Comparison of ENCODE assay signal across 1 cellular context in the genomic region with DNA sequence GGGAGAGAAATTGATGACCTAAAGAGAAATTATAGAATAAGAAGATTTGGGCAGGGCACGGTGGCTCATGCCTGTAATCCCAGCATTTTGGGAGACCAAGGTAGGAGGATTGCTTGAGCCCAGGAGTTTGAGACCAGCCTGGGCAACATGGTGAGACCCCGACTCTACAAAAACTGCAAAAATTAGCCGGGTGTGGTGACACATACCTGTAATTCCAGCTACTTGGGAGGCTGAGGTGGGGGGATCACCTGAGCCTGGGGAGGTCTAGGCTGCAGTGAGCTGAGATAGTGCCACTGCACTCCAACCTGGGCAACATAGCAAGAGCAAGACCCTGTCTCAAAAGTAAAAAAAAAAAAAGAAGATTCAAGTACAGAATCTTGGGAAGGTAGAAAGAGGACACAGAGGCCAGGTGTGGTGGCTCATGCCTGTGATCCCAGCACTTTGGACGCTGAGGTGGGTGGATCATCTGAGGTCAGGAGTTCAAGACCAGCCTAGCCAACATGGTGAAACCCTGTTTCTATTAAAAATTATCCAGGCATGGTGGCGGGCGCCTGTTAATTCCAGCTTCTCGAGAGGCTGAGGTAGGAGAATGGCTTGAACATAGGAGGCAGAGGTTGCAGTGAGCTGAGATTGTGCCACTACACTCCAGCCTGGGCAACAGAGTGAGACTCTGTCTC.
TF ChIP-seq lines count a peak whose summit lies in the region.
"Not testable (repeated sequence)": the region's sequence is repeated elsewhere in the genome, so short reads cannot be mapped to it uniquely, and the experiment has no call there.

No MANE protein-coding gene starts in this region.

TF ChIP-seq in HepG2, 621 proteins besides CTCF, POLR2A, EP300 and RAD21:
- TF ChIP-seq ZNF264 (CRISPR knock-in tag; IDR thresholded peaks at IDR 0.05) (0 out of 2 replicates have a peak, but pooled peaks have one; percentile 22), NR2C2 (CRISPR knock-in tag; IDR thresholded peaks at IDR 0.05; ENCODE audit: borderline replicate concordance) (0 out of 2 replicates have a peak, but pooled peaks have one; percentile 42), RXRB (CRISPR knock-in tag; IDR thresholded peaks at IDR 0.05; ENCODE audit: borderline replicate concordance) (peak; percentile 47; the same call in 1 of the 2 replicates), CREB1 (CRISPR knock-in tag; IDR thresholded peaks at IDR 0.05) (peak; percentile 42; the same call in 1 of the 2 replicates), NCOA2 (CRISPR knock-in tag; IDR thresholded peaks at IDR 0.05) (peak; percentile 52; the same call in 1 of the 2 replicates), ZBED4 (CRISPR knock-in tag; IDR thresholded peaks at IDR 0.05; ENCODE audit: borderline replicate concordance) (0 out of 2 replicates have a peak, but pooled peaks have one; percentile 22), POLR2AphosphoS5 (IDR thresholded peaks at IDR 0.05; ENCODE audit: low read depth, low read length) (peak; percentile 56), NR2F6 (IDR thresholded peaks at IDR 0.05) (peak; percentile 63; the same call in 1 of the 2 replicates), ZNF460 (CRISPR knock-in tag; IDR thresholded peaks at IDR 0.05; ENCODE audit: borderline replicate concordance) (peak; percentile 74; the same call in 1 of the 2 replicates), KLF11 (CRISPR knock-in tag; IDR thresholded peaks at IDR 0.05) (peak; percentile 65; the same call in 1 of the 2 replicates), ZNF143 (CRISPR knock-in tag; IDR thresholded peaks at IDR 0.05) (0 out of 2 replicates have a peak, but pooled peaks have one; percentile 24), ZNF558 (CRISPR knock-in tag; IDR thresholded peaks at IDR 0.05; ENCODE audit: borderline replicate concordance) (0 out of 2 replicates have a peak, but pooled peaks have one; percentile 26), RXRA (CRISPR knock-in tag; IDR thresholded peaks at IDR 0.05) (peak; percentile 80; the same call in 1 of the 2 replicates), CBX5 (CRISPR knock-in tag; IDR thresholded peaks at IDR 0.05; ENCODE audit: borderline replicate concordance) (0 out of 2 replicates have a peak, but pooled peaks have one; percentile 29), SIX1 (CRISPR knock-in tag; IDR thresholded peaks at IDR 0.05; ENCODE audit: borderline replicate concordance) (0 out of 2 replicates have a peak, but pooled peaks have one; percentile 10), FOSL2 (CRISPR knock-in tag; IDR thresholded peaks at IDR 0.05) (0 out of 2 replicates have a peak, but pooled peaks have one; percentile 9), SAP130 (CRISPR knock-in tag; IDR thresholded peaks at IDR 0.05; ENCODE audit: low read depth) (peak; percentile 54), THRA (CRISPR knock-in tag; IDR thresholded peaks at IDR 0.05; ENCODE audit: borderline replicate concordance) (peak; percentile 55; the same call in 1 of the 2 replicates), ISL2 (CRISPR knock-in tag; IDR thresholded peaks at IDR 0.05) (0 out of 2 replicates have a peak, but pooled peaks have one; percentile 31), RBFOX2 (IDR thresholded peaks at IDR 0.05; ENCODE audit: low read depth, low read length) (peak; percentile 53; the same call in 1 of the 2 replicates), TEAD3 (CRISPR knock-in tag; optimal IDR thresholded peaks at IDR 0.05; ENCODE audit: borderline replicate concordance) (peak; percentile 51), ZNF230 (CRISPR knock-in tag; IDR thresholded peaks at IDR 0.05) (peak; percentile 21; the same call in 1 of the 2 replicates), AKAP8 (CRISPR knock-in tag; IDR thresholded peaks at IDR 0.05) (peak; percentile 33; the same call in 1 of the 2 replicates), NCOR1 (IDR thresholded peaks at IDR 0.05; ENCODE audit: borderline replicate concordance, low read length) (0 out of 2 replicates have a peak, but pooled peaks have one; percentile 25), PHF8 (CRISPR knock-in tag; IDR thresholded peaks at IDR 0.05) (0 out of 2 replicates have a peak, but pooled peaks have one; percentile 16), ZMYM2 (CRISPR knock-in tag; IDR thresholded peaks at IDR 0.05) (peak; percentile 60; the same call in 1 of the 2 replicates), AKNA (CRISPR knock-in tag; IDR thresholded peaks at IDR 0.05; ENCODE audit: borderline replicate concordance) (0 out of 2 replicates have a peak, but pooled peaks have one; percentile 36), TAF1 (CRISPR knock-in tag; IDR thresholded peaks at IDR 0.05) (peak; percentile 2; the same call in 1 of the 2 replicates), ZNF709 (CRISPR knock-in tag; IDR thresholded peaks at IDR 0.05) (peak; percentile 38; the same call in 1 of the 2 replicates), MIXL1 (CRISPR knock-in tag; IDR thresholded peaks at IDR 0.05) (0 out of 2 replicates have a peak, but pooled peaks have one; percentile 7), RARA (CRISPR knock-in tag; IDR thresholded peaks at IDR 0.05) (peak; percentile 83), NFATC3 (CRISPR knock-in tag; IDR thresholded peaks at IDR 0.05) (0 out of 2 replicates have a peak, but pooled peaks have one; percentile 55), KAT7 (CRISPR knock-in tag; IDR thresholded peaks at IDR 0.05; ENCODE audit: borderline replicate concordance) (peak; percentile 38; the same call in 1 of the 2 replicates), CEBPG (CRISPR knock-in tag; IDR thresholded peaks at IDR 0.05) (peak; percentile 15; the same call in 1 of the 2 replicates), HNF4A (CRISPR knock-in tag; IDR thresholded peaks at IDR 0.05) (peak; percentile 72)
- not testable (repeated sequence) for TF ChIP-seq CREB1 (IDR thresholded peaks at IDR 0.05); NR2F6 (CRISPR knock-in tag; IDR thresholded peaks at IDR 0.05)
- TF ChIP-seq, protein P1, sequence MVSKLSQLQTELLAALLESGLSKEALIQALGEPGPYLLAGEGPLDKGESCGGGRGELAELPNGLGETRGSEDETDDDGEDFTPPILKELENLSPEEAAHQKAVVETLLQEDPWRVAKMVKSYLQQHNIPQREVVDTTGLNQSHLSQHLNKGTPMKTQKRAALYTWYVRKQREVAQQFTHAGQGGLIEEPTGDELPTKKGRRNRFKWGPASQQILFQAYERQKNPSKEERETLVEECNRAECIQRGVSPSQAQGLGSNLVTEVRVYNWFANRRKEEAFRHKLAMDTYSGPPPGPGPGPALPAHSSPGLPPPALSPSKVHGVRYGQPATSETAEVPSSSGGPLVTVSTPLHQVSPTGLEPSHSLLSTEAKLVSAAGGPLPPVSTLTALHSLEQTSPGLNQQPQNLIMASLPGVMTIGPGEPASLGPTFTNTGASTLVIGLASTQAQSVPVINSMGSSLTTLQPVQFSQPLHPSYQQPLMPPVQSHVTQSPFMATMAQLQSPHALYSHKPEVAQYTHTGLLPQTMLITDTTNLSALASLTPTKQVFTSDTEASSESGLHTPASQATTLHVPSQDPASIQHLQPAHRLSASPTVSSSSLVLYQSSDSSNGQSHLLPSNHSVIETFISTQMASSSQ (IDR thresholded peaks at IDR 0.05; ENCODE audit: low read depth): peak; percentile 52
- TF ChIP-seq, protein P1 (CRISPR knock-in tag; IDR thresholded peaks at IDR 0.05; ENCODE audit: borderline replicate concordance): peak; percentile 62; the same call in 1 of the 2 replicates
- TF ChIP-seq, protein P2, sequence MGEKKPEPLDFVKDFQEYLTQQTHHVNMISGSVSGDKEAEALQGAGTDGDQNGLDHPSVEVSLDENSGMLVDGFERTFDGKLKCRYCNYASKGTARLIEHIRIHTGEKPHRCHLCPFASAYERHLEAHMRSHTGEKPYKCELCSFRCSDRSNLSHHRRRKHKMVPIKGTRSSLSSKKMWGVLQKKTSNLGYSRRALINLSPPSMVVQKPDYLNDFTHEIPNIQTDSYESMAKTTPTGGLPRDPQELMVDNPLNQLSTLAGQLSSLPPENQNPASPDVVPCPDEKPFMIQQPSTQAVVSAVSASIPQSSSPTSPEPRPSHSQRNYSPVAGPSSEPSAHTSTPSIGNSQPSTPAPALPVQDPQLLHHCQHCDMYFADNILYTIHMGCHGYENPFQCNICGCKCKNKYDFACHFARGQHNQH (CRISPR knock-in tag; IDR thresholded peaks at IDR 0.05): peak; percentile 17; the same call in 1 of the 2 replicates
- TF ChIP-seq, protein P3, sequence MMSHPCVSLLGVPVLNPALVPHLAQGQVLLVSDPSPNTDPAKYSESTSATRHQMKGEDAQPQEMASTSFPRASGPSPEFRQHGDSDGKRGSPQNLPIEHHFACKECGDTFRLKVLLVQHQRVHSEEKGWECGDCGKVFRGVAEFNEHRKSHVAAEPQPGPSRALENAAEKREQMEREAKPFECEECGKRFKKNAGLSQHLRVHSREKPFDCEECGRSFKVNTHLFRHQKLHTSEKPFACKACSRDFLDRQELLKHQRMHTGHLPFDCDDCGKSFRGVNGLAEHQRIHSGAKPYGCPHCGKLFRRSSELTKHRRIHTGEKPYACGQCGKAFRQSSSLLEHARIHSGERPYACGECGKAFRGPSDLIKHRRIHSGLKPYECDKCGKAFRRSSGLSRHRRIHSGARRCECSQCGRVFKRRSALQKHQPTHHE (CRISPR knock-in tag; IDR thresholded peaks at IDR 0.05; ENCODE audit: borderline replicate concordance): 0 out of 2 replicates have a peak, but pooled peaks have one; percentile 1
